ENCODE assay signal across 20 cellular contexts in genomic region chr22:46602025-46602424, GRCh38. TPM values are rescaled to one million over a fixed set of nuclear protein-coding genes. Genes with fewer than 3 reads are reported as not detected.
DNase-seq lines count a peak whose midpoint lies in the region; ATAC-seq and TF ChIP-seq lines count a peak whose summit lies in the region.
"Had no signal": no experiment of that assay in that cellular context is flagged by ENCODE, and none has a peak within 500 bp of the region (broad histone marks: within the 10 kb centered on the region; RNA-seq: fewer than 3 reads in every experiment).

No MANE protein-coding gene starts in this region.

- H3K4me1 ChIP-seq in left ventricle myocardium inferior, result peaks cover 63% of the 10 kb centered on the region

- no peak for TF ChIP-seq CTCF in left ventricle myocardium inferior (IDR thresholded peaks at IDR 0.05; ENCODE audit: borderline replicate concordance)

- no peak for ATAC-seq in HG03097 (IDR thresholded peaks at IDR 0.05; ENCODE audit: low FRiP score, unreplicated experiment)
- ATAC-seq: HCT116, left lobe of liver had no signal

- H3K27ac ChIP-seq in KOPT-K1 (ENCODE audit: low read depth, low read length, poor library complexity, severe bottlenecking) (peak overlapping the region; percentile 75), left ventricle myocardium inferior (replicated peaks) (peak overlapping the region; percentile 60)
- H3K27ac ChIP-seq: epithelial cell of prostate, ovary had no signal

- intact Hi-C loops in left ventricle myocardium inferior (cut with micrococcal nuclease), result no loop called here

- DNase-seq in SIG-M5 (lab: John Stamatoyannopoulos, UW) (peak; percentile 30), left ventricle myocardium inferior (peak; percentile 23), pons (ENCODE audit: low spot score) (peak; percentile 67), COR-L47 (lab: John Stamatoyannopoulos, UW) (no peak), cerebellum (ENCODE audit: low spot score) (no peak)
- DNase-seq in activated naive CD4-positive, alpha-beta T cell (lab: John Stamatoyannopoulos, UW), result no peak
- DNase-seq: activated CD4-positive, alpha-beta T cell treated with anti-CD3 and anti-CD28 coated beads, Interleukin-2, amount 10 ng/mL, durations not matched to agents 7 days and 5 days; activated naive CD4-positive, alpha-beta T cell treated with Interleukin-2 at 50 U/mL for 16 hours; dermis blood vessel endothelial cell; KG1; NCI-H2171 treated with DMSO at 0.1 percent for 48 hours; NCI-H82; ovary; stimulated activated CD4-positive, alpha-beta T cell treated with anti-CD3 and anti-CD28 coated beads, Interleukin-2, amount 100 ng/mL, for 48 hours; SW 1271 had no signal

- no peak overlapping the region for H3K4me3 ChIP-seq in left ventricle myocardium inferior
- H3K4me3 ChIP-seq: ovary had no signal

- H3K36me3 ChIP-seq in KOPT-K1 (ENCODE audit: insufficient read depth, low read length) (no peaks in the 10 kb centered on the region), left ventricle myocardium inferior (no peaks in the 10 kb centered on the region)
- H3K36me3 ChIP-seq: ovary had no signal

- H3K27me3 ChIP-seq in left ventricle myocardium inferior (ENCODE audit: low read depth), result no peaks in the 10 kb centered on the region
- H3K27me3 ChIP-seq: ovary had no signal

- H3K9me3 ChIP-seq in KOPT-K1 (ENCODE audit: insufficient read depth, low read length, poor library complexity, severe bottlenecking) (no peaks in the 10 kb centered on the region), left ventricle myocardium inferior (replicated peaks) (no peaks in the 10 kb centered on the region)
- H3K9me3 ChIP-seq: ovary had no signal

RNA-seq across cellular contexts. Expression of gene GRAMD4, which starts 18.2 kb away (rescaled TPM):
- total RNA-seq in left ventricle myocardium inferior, result 77.6 TPM
- 36.7 TPM for total RNA-seq in cerebellum

Comparison
In these comparisons a context has a peak if more than half of its experiments do, and no peak if none do; other contexts are left out.
1. DNase-seq: peak in SIG-M5 (single experiment), left ventricle myocardium inferior (single experiment) and pons (single experiment); none in COR-L47 (single experiment), activated naive CD4-positive, alpha-beta T cell (0 of 4) and cerebellum (single experiment).